Comparison of ENCODE assay signal across 9 cellular contexts in genomic region chr3:188507244-188507720, GRCh38.
A peak's percentile ranks its signal among the peaks of the same experiment; 100 is the strongest.
DNase-seq lines count a peak whose midpoint lies in the region; ATAC-seq, FAIRE-seq and TF ChIP-seq lines count a peak whose summit lies in the region.
"Had no signal": no experiment of that assay in that cellular context is flagged by ENCODE, and none has a peak within 500 bp of the region (broad histone marks: within the 10 kb centered on the region; RNA-seq: fewer than 3 reads in every experiment).

No MANE protein-coding gene starts in this region.

- peaks cover 25% of the 10 kb centered on the region for H3K36me3 Mint-ChIP-seq in activated CD8-positive, alpha-beta memory T cell treated with anti-CD3 and anti-CD28 coated beads, Interleukin-2, amount 10 ng/mL, durations not matched to agents 7 days and 5 days

- H4K20me1 ChIP-seq in endothelial cell of umbilical vein (replicated peaks; ENCODE audit: control insufficient read depth, extremely low read depth, insufficient read depth, low read length), result no peaks in the 10 kb centered on the region

- peak overlapping the region; percentile 33 for H3K27ac ChIP-seq in endothelial cell of umbilical vein (ENCODE audit: insufficient read depth, low read depth, low read length)
- peak overlapping the region; percentile 52 for H3K27ac ChIP-seq in mesodermal cell (ENCODE audit: low read depth, low read length, severe bottlenecking)

- intact Hi-C loops in endothelial cell of umbilical vein (cut with micrococcal nuclease), result loop anchor here (1.0 to 5.0 kb wide), 11 partner anchors 24 to 766 kb away; partner anchors contain the start of gene LPP

- no peak for TF ChIP-seq POLR2A in endothelial cell of umbilical vein (IDR thresholded peaks at IDR 0.05; ENCODE audit: low read depth, low read length)

- H3K9ac ChIP-seq in endothelial cell of umbilical vein (replicated peaks; ENCODE audit: extremely low read depth, insufficient read depth, low read length), result peak overlapping the region; percentile 4

- H3K4me1 ChIP-seq in endothelial cell of umbilical vein (ENCODE audit: control insufficient read depth, extremely low read depth, insufficient read depth, low read length) (peaks cover 25% of the 10 kb centered on the region), mesodermal cell (ENCODE audit: control insufficient read depth, insufficient read depth, low read length, poor library complexity, severe bottlenecking) (peaks cover 5% of the 10 kb centered on the region)

- POLR2A ChIA-PET in endothelial cell of umbilical vein (lab: Charles Lee), result interaction anchor here (0.7 kb wide), 1 partner anchor 51 kb away, joined by 4 read pairs; no protein-coding TSS in a partner anchor

- H3K36me3 ChIP-seq in endothelial cell of umbilical vein (ENCODE audit: control insufficient read depth in 2 of 2, extremely low read depth in 1 of 2, insufficient read depth in 2 of 2, low read length in 2 of 2) (no peaks in the 10 kb centered on the region), mesodermal cell (ENCODE audit: control insufficient read depth, insufficient read depth, low read length) (no peaks in the 10 kb centered on the region)

- CTCF ChIA-PET in endothelial cell of umbilical vein (lab: Charles Lee), result interaction anchor here (0.9 to 1.3 kb wide), 6 partner anchors 8 to 769 kb away, joined by 3 to 6 read pairs (median 3); no protein-coding TSS in a partner anchor
- CTCF ChIA-PET in activated CD8-positive, alpha-beta memory T cell treated with anti-CD3 and anti-CD28 coated beads, Interleukin-2, amount 10 ng/mL, durations not matched to agents 7 days and 5 days (lab: Charles Lee), result no interaction called here

- H2AFZ ChIP-seq in endothelial cell of umbilical vein (ENCODE audit: low read depth, low read length), result no peak overlapping the region

- WGBS in mesodermal cell (ENCODE audit: insufficient coverage in 2 of 2), 2 experiments, result 77 to 89% methylated on average over 3 of the region's 5 CpGs

- no peaks in the 10 kb centered on the region for H3K27me3 ChIP-seq in endothelial cell of umbilical vein (ENCODE audit: control insufficient read depth in 2 of 2, insufficient read depth in 2 of 2, low read length in 2 of 2)

- no peaks in the 10 kb centered on the region for H3K9me1 ChIP-seq in endothelial cell of umbilical vein (replicated peaks; ENCODE audit: control insufficient read depth, extremely low read depth, insufficient read depth, low read length)

- no TSS peak for BruUV-seq in endothelial cell of umbilical vein (replicated peaks; lab: Mats Ljungman, UMichigan)

- no peak overlapping the region for H3K4me3 Mint-ChIP-seq in activated CD8-positive, alpha-beta memory T cell treated with anti-CD3 and anti-CD28 coated beads, Interleukin-2, amount 10 ng/mL, durations not matched to agents 7 days and 5 days

- dilution Hi-C loops in endothelial cell of umbilical vein (cut with MboI; ENCODE audit: extremely low pct_ligation_motif_present, low sequenced_read_pairs), result no loop called here

- DNase-seq in AG10803 (ENCODE audit: low read depth) (peak; percentile 95), NOMO-1 treated with DMSO at 0.1 percent for 48 hours (lab: John Stamatoyannopoulos, UW; ENCODE audit: unreplicated experiment) (peak; percentile 90), endothelial cell of umbilical vein (ENCODE audit: low read depth, low spot score) (peak; percentile 83), GM10266 (ENCODE audit: extremely low spot score) (no peak), DMS114 treated with DMSO at 0.1 percent for 48 hours (lab: John Stamatoyannopoulos, UW; ENCODE audit: unreplicated experiment) (no peak)
- no peak for DNase-seq in activated CD8-positive, alpha-beta memory T cell treated with anti-CD3 and anti-CD28 coated beads, Interleukin-2, amount 10 ng/mL, durations not matched to agents 7 days and 5 days
- DNase-seq: NCI-H2081 had no signal

- H3K9me3 Mint-ChIP-seq in activated CD8-positive, alpha-beta memory T cell treated with anti-CD3 and anti-CD28 coated beads, Interleukin-2, amount 10 ng/mL, durations not matched to agents 7 days and 5 days (ENCODE audit: low read depth), result peaks cover 15% of the 10 kb centered on the region

- peak; percentile 76 for FAIRE-seq in endothelial cell of umbilical vein (lab: Jason Lieb, UNC)

- H3K9me3 ChIP-seq in endothelial cell of umbilical vein (replicated peaks; ENCODE audit: control insufficient read depth, insufficient read depth, low read length) (no peaks in the 10 kb centered on the region), mesodermal cell (ENCODE audit: control insufficient read depth, low read length) (peaks cover 7% of the 10 kb centered on the region)

- TF ChIP-seq CTCF in AG10803 (conservative IDR thresholded peaks at IDR 0.05; ENCODE audit: low read length) (no peak), endothelial cell of umbilical vein (IDR thresholded peaks at IDR 0.05; ENCODE audit: extremely low read depth in 1 of 2, insufficient read depth in 1 of 2, low read depth in 1 of 2, low read length in 2 of 2) (no peak), GM10266 (IDR thresholded peaks at IDR 0.05; ENCODE audit: control insufficient read depth, insufficient read depth, low read depth, missing control alignments) (no peak)

- peak overlapping the region; percentile 5; the same call in 1 of the 2 replicates for H3K4me3 ChIP-seq in AG10803 (ENCODE audit: low read length)
- no peak overlapping the region for H3K4me3 ChIP-seq in endothelial cell of umbilical vein (replicated peaks in 1 of 3; ENCODE audit: insufficient read depth in 1 of 3, low read depth in 1 of 3, low read length in 3 of 3)
- no peak overlapping the region for H3K4me3 ChIP-seq in mesodermal cell (ENCODE audit: extremely low read depth, insufficient read depth, low read length, poor library complexity, severe bottlenecking)

- no peak overlapping the region for H3K27ac Mint-ChIP-seq in activated CD8-positive, alpha-beta memory T cell treated with anti-CD3 and anti-CD28 coated beads, Interleukin-2, amount 10 ng/mL, durations not matched to agents 7 days and 5 days

- H3K4me1 Mint-ChIP-seq in activated CD8-positive, alpha-beta memory T cell treated with anti-CD3 and anti-CD28 coated beads, Interleukin-2, amount 10 ng/mL, durations not matched to agents 7 days and 5 days, result peaks cover 6% of the 10 kb centered on the region

- H3K4me2 ChIP-seq in endothelial cell of umbilical vein (ENCODE audit: insufficient read depth, low read length), result peak overlapping the region; percentile 1

- no peaks in the 10 kb centered on the region for H3K27me3 Mint-ChIP-seq in activated CD8-positive, alpha-beta memory T cell treated with anti-CD3 and anti-CD28 coated beads, Interleukin-2, amount 10 ng/mL, durations not matched to agents 7 days and 5 days

- no peaks in the 10 kb centered on the region for H3K79me2 ChIP-seq in endothelial cell of umbilical vein (ENCODE audit: control insufficient read depth, insufficient read depth, low read length)

- no peak for ATAC-seq in activated CD8-positive, alpha-beta memory T cell treated with anti-CD3 and anti-CD28 coated beads, Interleukin-2, amount 10 ng/mL, durations not matched to agents 7 days and 5 days
- no peak for ATAC-seq in HG02852 (IDR thresholded peaks at IDR 0.05; ENCODE audit: unreplicated experiment)

TF ChIP-seq in endothelial cell of umbilical vein, 7 proteins besides CTCF, POLR2A, EP300 and RAD21:
- TF ChIP-seq GATA2 (IDR thresholded peaks at IDR 0.05; ENCODE audit: insufficient read depth, insufficient read length, low read depth, low read length) (peak; percentile 28), MYC (IDR thresholded peaks at IDR 0.05; ENCODE audit: low read depth, low read length) (no peak), POLR2AphosphoS5 (IDR thresholded peaks at IDR 0.05; ENCODE audit: insufficient read depth, low read depth, low read length) (peak; percentile 31), JUN (IDR thresholded peaks at IDR 0.05; ENCODE audit: borderline replicate concordance, insufficient read depth, insufficient read length, low read depth) (peak; percentile 63), EZH2 (IDR thresholded peaks at IDR 0.05; ENCODE audit: borderline replicate concordance, low read depth, low read length, severe bottlenecking) (no peak)
TF ChIP-seq in endothelial cell of umbilical vein: peak in this region for 3.

Comparison
In these comparisons a context has a peak if more than half of its experiments do, and no peak if none do; other contexts are left out.
1. DNase-seq: peak in AG10803 (single experiment), NOMO-1 treated with DMSO at 0.1 percent for 48 hours (single experiment) and endothelial cell of umbilical vein (single experiment); none in GM10266 (single experiment), activated CD8-positive, alpha-beta memory T cell treated with anti-CD3 and anti-CD28 coated beads, Interleukin-2, amount 10 ng/mL, durations not matched to agents 7 days and 5 days (single experiment) and DMS114 treated with DMSO at 0.1 percent for 48 hours (single experiment).